In genomic region chr17:39662551-39663339, GRCh38 we compare ENCODE assay signal across 18 cellular contexts. TPM values are rescaled to one million over a fixed set of nuclear protein-coding genes. Genes with fewer than 3 reads are reported as not detected.
DNase-seq lines count a peak whose midpoint lies in the region; ATAC-seq and TF ChIP-seq lines count a peak whose summit lies in the region.
"Had no signal": no experiment of that assay in that cellular context is flagged by ENCODE, and none has a peak within 500 bp of the region (broad histone marks: within the 10 kb centered on the region; RNA-seq: fewer than 3 reads in every experiment).

No MANE protein-coding gene starts in this region.

- 82% methylated on average over 22 of the region's 22 CpGs for WGBS in HUES64
- WGBS in esophagus muscularis mucosa, result 83% methylated on average over 6 of the region's 22 CpGs

- peaks cover 1% of the 10 kb centered on the region for H3K36me3 Mint-ChIP-seq in activated CD8-positive, alpha-beta memory T cell treated with anti-CD3 and anti-CD28 coated beads, Interleukin-2, amount 10 ng/mL, durations not matched to agents 7 days and 5 days

- H2AFZ ChIP-seq in parathyroid adenoma, result no peak overlapping the region

- H3K4me2 ChIP-seq in BLaER1 treated with 17β-estradiol and CSF1 and Interleukin-3, amounts not matched to agents 10 nM and 100 nM, result peak overlapping the region; percentile 1 to 99 (median 93); a peak in 18 of 22 replicates
- H3K4me2 ChIP-seq in parathyroid adenoma (ENCODE audit: low read length), result no peak overlapping the region
- H3K4me2 ChIP-seq: KMS-11 had no signal

- H3K4me1 Mint-ChIP-seq in activated CD8-positive, alpha-beta memory T cell treated with anti-CD3 and anti-CD28 coated beads, Interleukin-2, amount 10 ng/mL, durations not matched to agents 7 days and 5 days, result peaks cover 2% of the 10 kb centered on the region

- intact Hi-C loops in esophagus muscularis mucosa (cut with DNase I), result no loop called here
- intact Hi-C loops in posterior cingulate gyrus (cut with DNase I), result no loop called here

- H3K27ac ChIP-seq in BLaER1 treated with 17β-estradiol and CSF1 and Interleukin-3, amounts not matched to agents 10 nM and 100 nM, result no peak overlapping the region
- H3K27ac ChIP-seq in HUES64 (ENCODE audit: low read depth, low read length) (peak overlapping the region; percentile 49; the same call in 1 of the 2 replicates), esophagus muscularis mucosa (replicated peaks in 1 of 4) (peak overlapping the region; percentile 23 to 59 (median 46)), parathyroid adenoma (peak overlapping the region; percentile 6)
- H3K27ac ChIP-seq: cardiac muscle cell, KMS-11 had no signal

- peak overlapping the region in 1 of 11 experiments; percentile 25; a peak in 1 of 22 replicates for H3K9ac ChIP-seq in BLaER1 treated with 17β-estradiol and CSF1 and Interleukin-3, amounts not matched to agents 10 nM and 100 nM
- H3K9ac ChIP-seq in HUES64 (ENCODE audit: low read depth, low read length) (no peak overlapping the region), parathyroid adenoma (no peak overlapping the region)
- H3K9ac ChIP-seq: KMS-11 had no signal

- peaks cover 13% of the 10 kb centered on the region for H3K27me3 Mint-ChIP-seq in activated CD8-positive, alpha-beta memory T cell treated with anti-CD3 and anti-CD28 coated beads, Interleukin-2, amount 10 ng/mL, durations not matched to agents 7 days and 5 days

- no peaks in the 10 kb centered on the region for H3K79me2 ChIP-seq in parathyroid adenoma

- peaks cover 0 to 91% (median 37%) of the 10 kb centered on the region in 11 experiments; a peak in 18 of 22 replicates for H4K20me1 ChIP-seq in BLaER1 treated with 17β-estradiol and CSF1 and Interleukin-3, amounts not matched to agents 10 nM and 100 nM

- TF ChIP-seq POLR2A in esophagus muscularis mucosa (IDR thresholded peaks at IDR 0.05; ENCODE audit: low read depth), result no peak

- no peak for ATAC-seq in activated CD8-positive, alpha-beta memory T cell treated with anti-CD3 and anti-CD28 coated beads, Interleukin-2, amount 10 ng/mL, durations not matched to agents 7 days and 5 days

- H3K9me3 ChIP-seq in BLaER1 treated with 17β-estradiol and CSF1 and Interleukin-3, amounts not matched to agents 10 nM and 100 nM (replicated peaks in 1 of 11), result no peaks in the 10 kb centered on the region
- H3K9me3 ChIP-seq in HUES64 (ENCODE audit: insufficient read depth, low read depth, low read length), result no peaks in the 10 kb centered on the region
- H3K9me3 ChIP-seq in esophagus muscularis mucosa, result no peaks in the 10 kb centered on the region
- no peaks in the 10 kb centered on the region for H3K9me3 ChIP-seq in parathyroid adenoma (ENCODE audit: control insufficient read depth, low read length)

- H3K4me1 ChIP-seq in BLaER1 treated with 17β-estradiol and CSF1 and Interleukin-3, amounts not matched to agents 10 nM and 100 nM, result peaks cover 50 to 97% (median 95%) of the 10 kb centered on the region in 10 experiments
- H3K4me1 ChIP-seq in HUES64 (ENCODE audit: insufficient read depth, low read length), result peaks cover 21% of the 10 kb centered on the region
- H3K4me1 ChIP-seq in esophagus muscularis mucosa, result peaks cover 54 to 93% (median 88%) of the 10 kb centered on the region in 4 donors
- H3K4me1 ChIP-seq in parathyroid adenoma, result peaks cover 52% of the 10 kb centered on the region

- CTCF ChIA-PET in activated CD8-positive, alpha-beta memory T cell treated with anti-CD3 and anti-CD28 coated beads, Interleukin-2, amount 10 ng/mL, durations not matched to agents 7 days and 5 days (lab: Charles Lee), result interaction anchor here (1.4 kb wide), 1 partner anchor 9 kb away, joined by 3 read pairs; no protein-coding TSS in a partner anchor

- no peak overlapping the region for H3K4me3 Mint-ChIP-seq in activated CD8-positive, alpha-beta memory T cell treated with anti-CD3 and anti-CD28 coated beads, Interleukin-2, amount 10 ng/mL, durations not matched to agents 7 days and 5 days
- H3K4me3 Mint-ChIP-seq: activated naive CD8-positive, alpha-beta T cell treated with anti-CD3 and anti-CD28 coated beads for 36 hours; nephron progenitor cell had no signal

- no peak overlapping the region for H3K27ac Mint-ChIP-seq in activated CD8-positive, alpha-beta memory T cell treated with anti-CD3 and anti-CD28 coated beads, Interleukin-2, amount 10 ng/mL, durations not matched to agents 7 days and 5 days
- H3K27ac Mint-ChIP-seq: activated naive CD8-positive, alpha-beta T cell treated with anti-CD3 and anti-CD28 coated beads for 36 hours; nephron progenitor cell had no signal

- peaks cover 18 to 28% (median 20%) of the 10 kb centered on the region in 11 experiments for H3K27me3 ChIP-seq in BLaER1 treated with 17β-estradiol and CSF1 and Interleukin-3, amounts not matched to agents 10 nM and 100 nM
- H3K27me3 ChIP-seq in HUES64 (ENCODE audit: insufficient read depth, low read length) (peaks cover 22% of the 10 kb centered on the region), esophagus muscularis mucosa (peaks cover 0 to 31% (median 19%) of the 10 kb centered on the region in 4 donors), parathyroid adenoma (ENCODE audit: control insufficient read depth, insufficient read depth, low read length) (no peaks in the 10 kb centered on the region)
- H3K27me3 ChIP-seq: cardiac muscle cell had no signal

- H3K9me3 Mint-ChIP-seq in activated CD8-positive, alpha-beta memory T cell treated with anti-CD3 and anti-CD28 coated beads, Interleukin-2, amount 10 ng/mL, durations not matched to agents 7 days and 5 days (ENCODE audit: low read depth), result no peaks in the 10 kb centered on the region
- H3K9me3 Mint-ChIP-seq: activated naive CD8-positive, alpha-beta T cell treated with anti-CD3 and anti-CD28 coated beads for 36 hours; nephron progenitor cell had no signal

- peaks cover 21 to 53% (median 34%) of the 10 kb centered on the region in 11 experiments for H3K36me3 ChIP-seq in BLaER1 treated with 17β-estradiol and CSF1 and Interleukin-3, amounts not matched to agents 10 nM and 100 nM
- H3K36me3 ChIP-seq in HUES64 (ENCODE audit: insufficient read depth, low read length), result peaks cover 16% of the 10 kb centered on the region
- H3K36me3 ChIP-seq in esophagus muscularis mucosa, result peaks cover 22 to 55% (median 43%) of the 10 kb centered on the region in 4 donors
- no peaks in the 10 kb centered on the region for H3K36me3 ChIP-seq in parathyroid adenoma (ENCODE audit: control insufficient read depth, insufficient read depth, low read length)

- TF ChIP-seq EP300 in esophagus muscularis mucosa (IDR thresholded peaks at IDR 0.05), result no peak

- no peak for DNase-seq in esophagus muscularis mucosa (ENCODE audit: extremely low spot score)
- DNase-seq in posterior cingulate gyrus, result no peak
- DNase-seq in foreskin fibroblast, result no peak
- DNase-seq in activated CD8-positive, alpha-beta memory T cell treated with anti-CD3 and anti-CD28 coated beads, Interleukin-2, amount 10 ng/mL, durations not matched to agents 7 days and 5 days, result no peak
- no peak for DNase-seq in NCI-H187 (lab: John Stamatoyannopoulos, UW)
- DNase-seq: activated naive CD8-positive, alpha-beta T cell treated with anti-CD3 and anti-CD28 coated beads for 36 hours; NCI-H1436 treated with DMSO at 0.1 percent for 48 hours; NCI-H526; nephron progenitor cell; stimulated activated naive CD4-positive, alpha-beta T cell treated with Interleukin-2 at 50 U/mL for 16 hours; T-helper 1 cell had no signal

- H3K4me3 ChIP-seq in BLaER1 treated with 17β-estradiol and CSF1 and Interleukin-3, amounts not matched to agents 10 nM and 100 nM, result no peak overlapping the region
- H3K4me3 ChIP-seq in HUES64 (ENCODE audit: low read length) (no peak overlapping the region), esophagus muscularis mucosa (no peak overlapping the region), parathyroid adenoma (ENCODE audit: low read depth, low read length) (no peak overlapping the region), foreskin fibroblast (ENCODE audit: low read depth in 1 of 2, low read length in 2 of 2) (no peak overlapping the region)
- H3K4me3 ChIP-seq: cardiac muscle cell had no signal

- TF ChIP-seq CTCF in esophagus muscularis mucosa (IDR thresholded peaks at IDR 0.05) (no peak), parathyroid adenoma (IDR thresholded peaks at IDR 0.05) (no peak), foreskin fibroblast (IDR thresholded peaks at IDR 0.05; ENCODE audit: low read depth, low read length) (no peak)

RNA-seq across cellular contexts. Expression of gene TCAP, which starts 2.4 kb away (rescaled TPM):
- 0.40 TPM for polyA plus RNA-seq in HUES64 (2013, experiment 1 of 2)
- polyA plus RNA-seq in HUES64 (2013, experiment 2 of 2), result 0.32 TPM
- 1 to 10 TPM in 3 of 4 donors, under 1 TPM in 1; 0.99 to 2.1 (median 1.3) TPM for total RNA-seq in esophagus muscularis mucosa
- total RNA-seq in activated CD8-positive, alpha-beta memory T cell treated with anti-CD3 and anti-CD28 coated beads, Interleukin-2, amount 10 ng/mL, durations not matched to agents 7 days and 5 days, result 1 to 10 TPM; 1.1 to 1.3 TPM

RNA-seq across cellular contexts. Expression of gene PNMT, which starts 5.5 kb away (rescaled TPM):
- 2.9 TPM for polyA plus RNA-seq in HUES64 (2013, experiment 1 of 2)
- 1.9 TPM for polyA plus RNA-seq in HUES64 (2013, experiment 2 of 2)
- total RNA-seq in esophagus muscularis mucosa, result 10 to 100 TPM in 3 of 4 donors, 1 to 10 TPM in 1; 9.4 to 14.3 (median 10.6) TPM
- not detected for total RNA-seq in activated CD8-positive, alpha-beta memory T cell treated with anti-CD3 and anti-CD28 coated beads, Interleukin-2, amount 10 ng/mL, durations not matched to agents 7 days and 5 days
- total RNA-seq: activated naive CD8-positive, alpha-beta T cell treated with anti-CD3 and anti-CD28 coated beads for 36 hours; RPMI7951 had no signal
- polyA plus RNA-seq: keratinocyte had no signal

RNA-seq across cellular contexts. Expression of gene PGAP3, which starts 25.1 kb away (rescaled TPM):
- polyA plus RNA-seq in HUES64 (2013, experiment 1 of 2), result 10.3 TPM
- polyA plus RNA-seq in HUES64 (2013, experiment 2 of 2), result 8.7 TPM
- 1 to 10 TPM; 6.2 to 9.4 (median 8.5) TPM for total RNA-seq in esophagus muscularis mucosa
- total RNA-seq in activated CD8-positive, alpha-beta memory T cell treated with anti-CD3 and anti-CD28 coated beads, Interleukin-2, amount 10 ng/mL, durations not matched to agents 7 days and 5 days, result 10 to 100 TPM; 10.5 to 13.8 TPM

RNA-seq across cellular contexts. Expression of gene STARD3, which starts 25.8 kb away (rescaled TPM):
- polyA plus RNA-seq in HUES64 (2013, experiment 1 of 2), result 31.9 TPM
- polyA plus RNA-seq in HUES64 (2013, experiment 2 of 2), result 33.5 TPM
- 10 to 100 TPM; 27.5 to 47.3 (median 38.6) TPM for total RNA-seq in esophagus muscularis mucosa
- 10 to 100 TPM; 70.5 to 75.7 TPM for total RNA-seq in activated CD8-positive, alpha-beta memory T cell treated with anti-CD3 and anti-CD28 coated beads, Interleukin-2, amount 10 ng/mL, durations not matched to agents 7 days and 5 days

RNA-seq across cellular contexts. Expression of gene PPP1R1B, which starts 36.0 kb away (rescaled TPM):
- polyA plus RNA-seq in HUES64 (2013, experiment 1 of 2), result 4.8 TPM
- polyA plus RNA-seq in HUES64 (2013, experiment 2 of 2), result 3.7 TPM
- 10 to 100 TPM in 2 of 4 donors, 1 to 10 TPM in 2; 4.9 to 14.8 (median 9.8) TPM for total RNA-seq in esophagus muscularis mucosa
- total RNA-seq in activated CD8-positive, alpha-beta memory T cell treated with anti-CD3 and anti-CD28 coated beads, Interleukin-2, amount 10 ng/mL, durations not matched to agents 7 days and 5 days, result not detected
- total RNA-seq: activated naive CD8-positive, alpha-beta T cell treated with anti-CD3 and anti-CD28 coated beads for 36 hours had no signal

Comparison
In these comparisons a context has a peak if more than half of its experiments do, and no peak if none do; other contexts are left out.
1. H3K27ac ChIP-seq: peak in HUES64 (single experiment), esophagus muscularis mucosa (4 of 4) and parathyroid adenoma (single experiment); none in BLaER1 treated with 17β-estradiol and CSF1 and Interleukin-3, amounts not matched to agents 10 nM and 100 nM (0 of 11).
2. RNA of gene PNMT, which starts 5.5 kb away (total RNA-seq): 9.4 to 14.3 TPM in esophagus muscularis mucosa; not detected in activated CD8-positive, alpha-beta memory T cell treated with anti-CD3 and anti-CD28 coated beads, Interleukin-2, amount 10 ng/mL, durations not matched to agents 7 days and 5 days; every median in the first group is over 4 times any median in the second.